Comparison of ENCODE assay signal across 1 cellular context in genomic region chr9:20317701-20318100, GRCh38.
TF ChIP-seq lines count a peak whose summit lies in the region.

No MANE protein-coding gene starts in this region.

TF ChIP-seq in HepG2, 621 proteins besides CTCF, POLR2A, EP300 and RAD21:
- no peak for TF ChIP-seq HNF4G (IDR thresholded peaks at IDR 0.05; ENCODE audit: borderline replicate concordance, low read depth, low read length)
- TF ChIP-seq HNF4G (CRISPR knock-in tag; IDR thresholded peaks at IDR 0.05; ENCODE audit: borderline replicate concordance, low read depth) = no peak
- TF ChIP-seq HOXD1 (CRISPR knock-in tag; IDR thresholded peaks at IDR 0.05) = no peak
- no peak for TF ChIP-seq GMEB2 (CRISPR knock-in tag; IDR thresholded peaks at IDR 0.05; ENCODE audit: low read depth)
- TF ChIP-seq RAD51 (IDR thresholded peaks at IDR 0.05; ENCODE audit: borderline replicate concordance) = no peak
- TF ChIP-seq GRHL1 (CRISPR knock-in tag; conservative IDR thresholded peaks at IDR 0.05) = no peak
- TF ChIP-seq ZNF18 (CRISPR knock-in tag; IDR thresholded peaks at IDR 0.05; ENCODE audit: insufficient replicate concordance) = no peak
- no peak for TF ChIP-seq ZFP36 (IDR thresholded peaks at IDR 0.05; ENCODE audit: borderline replicate concordance, low read depth, low read length, partially characterized antibody)
- TF ChIP-seq ETS1 (CRISPR knock-in tag; IDR thresholded peaks at IDR 0.05) = no peak
- no peak for TF ChIP-seq RFXANK (CRISPR knock-in tag; IDR thresholded peaks at IDR 0.05)
- TF ChIP-seq ZNF841 (CRISPR knock-in tag; IDR thresholded peaks at IDR 0.05; ENCODE audit: borderline replicate concordance) = no peak
- TF ChIP-seq WIZ (CRISPR knock-in tag; IDR thresholded peaks at IDR 0.05) = no peak
- no peak for TF ChIP-seq ZNF512 (CRISPR knock-in tag; IDR thresholded peaks at IDR 0.05)
- TF ChIP-seq ELK4 (CRISPR knock-in tag; IDR thresholded peaks at IDR 0.05; ENCODE audit: borderline replicate concordance) = no peak
- no peak for TF ChIP-seq ZNF800 (CRISPR knock-in tag; IDR thresholded peaks at IDR 0.05)
- TF ChIP-seq BCL6 (CRISPR knock-in tag; IDR thresholded peaks at IDR 0.05) = no peak
- no peak for TF ChIP-seq ZNF644 (CRISPR knock-in tag; IDR thresholded peaks at IDR 0.05; ENCODE audit: low read depth)
- TF ChIP-seq FOXM1 (CRISPR knock-in tag; IDR thresholded peaks at IDR 0.05) = no peak
- no peak for TF ChIP-seq RFX1 (IDR thresholded peaks at IDR 0.05)
